ENCODE assay signal across 8 cellular contexts in the genomic region with DNA sequence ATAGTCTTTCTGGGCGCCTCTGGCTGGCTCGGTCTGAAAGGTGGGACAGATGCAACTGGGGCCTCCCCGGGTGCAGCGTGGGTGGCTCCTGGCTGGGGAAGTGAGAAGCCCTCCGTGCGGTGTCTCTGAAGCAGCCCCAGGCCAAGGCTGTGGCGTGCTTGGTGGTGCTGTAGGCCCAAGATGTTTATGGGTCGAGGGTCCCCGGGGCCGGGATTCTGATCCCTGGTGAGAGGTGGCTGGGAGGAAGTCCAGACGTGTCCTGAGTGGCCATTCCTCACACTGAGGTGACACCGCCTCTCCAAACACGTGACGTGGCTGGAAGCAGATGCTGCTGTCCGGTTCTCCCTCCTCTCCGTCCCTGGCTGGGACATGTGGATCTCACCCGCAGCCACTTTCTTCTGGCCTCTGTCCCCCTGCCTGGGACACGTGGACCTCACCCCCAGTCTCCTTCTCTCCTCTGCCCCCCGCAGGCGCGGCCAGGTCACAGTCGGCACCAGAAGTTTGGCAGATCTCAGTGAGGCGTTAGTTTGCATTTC. TPM values are rescaled to one million over a fixed set of nuclear protein-coding genes. Genes with fewer than 3 reads are reported as not detected.
DNase-seq lines count a peak whose midpoint lies in the region; ATAC-seq and TF ChIP-seq lines count a peak whose summit lies in the region.

No MANE protein-coding gene starts in this region.

- H3K27me3 Mint-ChIP-seq in T-helper 2 cell treated with Interferon-gamma antibody and Interleukin-4, amounts not matched to agents 5 μg/mL and 100 μg/mL, for 36 hours (ENCODE audit: low read depth), result peaks cover 3% of the 10 kb centered on the region

- TF ChIP-seq POLR2A in stomach (IDR thresholded peaks at IDR 0.05), result no peak

- peak overlapping the region; percentile 44 to 51 for H3K9ac ChIP-seq in mucosa of rectum (ENCODE audit: low read depth in 1 of 2, low read length in 2 of 2)

- TF ChIP-seq EP300 in stomach (IDR thresholded peaks at IDR 0.05), result no peak

- intact Hi-C loops in stomach (cut with DNase I; ENCODE audit: low total_unique reads), result no loop called here

- ATAC-seq in GM19025 (IDR thresholded peaks at IDR 0.05; ENCODE audit: low read depth, unreplicated experiment) (peak; percentile 59), HG03159 (IDR thresholded peaks at IDR 0.05; ENCODE audit: unreplicated experiment) (peak; percentile 64)

- H3K4me3 ChIP-seq in mucosa of rectum (ENCODE audit: low read length in 2 of 2) (peak overlapping the region; percentile 70 to 80), stomach (peak overlapping the region; percentile 53 to 72 (median 63))

- H3K27ac ChIP-seq in cingulate gyrus (ENCODE audit: low read depth, low read length) (peak overlapping the region; percentile 29), mucosa of rectum (ENCODE audit: low read depth in 2 of 2, low read length in 2 of 2) (peak overlapping the region; percentile 83 to 88), stomach (peak overlapping the region; percentile 62 to 86 (median 80))

- peak overlapping the region; percentile 96 for H3K27ac Mint-ChIP-seq in T-helper 2 cell treated with Interferon-gamma antibody and Interleukin-4, amounts not matched to agents 5 μg/mL and 100 μg/mL, for 36 hours

- H3K4me3 Mint-ChIP-seq in T-helper 2 cell treated with Interferon-gamma antibody and Interleukin-4, amounts not matched to agents 5 μg/mL and 100 μg/mL, for 36 hours, result peak overlapping the region; percentile 89

- H3K27me3 ChIP-seq in mucosa of rectum (ENCODE audit: control insufficient read depth in 2 of 2, insufficient read depth in 2 of 2, low read length in 2 of 2) (no peaks in the 10 kb centered on the region), stomach (no peaks in the 10 kb centered on the region)

- H3K4me1 Mint-ChIP-seq in T-helper 2 cell treated with Interferon-gamma antibody and Interleukin-4, amounts not matched to agents 5 μg/mL and 100 μg/mL, for 36 hours (ENCODE audit: low read depth), result peaks cover 25% of the 10 kb centered on the region

- H3K36me3 ChIP-seq in mucosa of rectum (ENCODE audit: control insufficient read depth in 2 of 2, insufficient read depth in 2 of 2, low read length in 2 of 2) (peaks cover 0 to 2% of the 10 kb centered on the region in 2 donors), stomach (peaks cover 0 to 1% (median 0%) of the 10 kb centered on the region in 4 donors)

- 6 to 17% (median 11%) methylated on average over 22 to 23 of the region's 23 CpGs for WGBS in stomach, 5 donors

- peaks cover 10% of the 10 kb centered on the region for H3K36me3 Mint-ChIP-seq in T-helper 2 cell treated with Interferon-gamma antibody and Interleukin-4, amounts not matched to agents 5 μg/mL and 100 μg/mL, for 36 hours (ENCODE audit: low read depth)

- no peaks in the 10 kb centered on the region for H3K9me3 ChIP-seq in mucosa of rectum (ENCODE audit: control insufficient read depth in 2 of 2, low read length in 2 of 2)
- peaks cover 0 to under 1% (median 0%) of the 10 kb centered on the region in 4 donors for H3K9me3 ChIP-seq in stomach

- H3K4me1 ChIP-seq in mucosa of rectum (ENCODE audit: control insufficient read depth in 2 of 2, insufficient read depth in 2 of 2, low read length in 2 of 2) (peaks cover 16% of the 10 kb centered on the region in 2 donors), stomach (peaks cover 10 to 36% (median 30%) of the 10 kb centered on the region in 4 donors)

- H3K9me3 Mint-ChIP-seq in T-helper 2 cell treated with Interferon-gamma antibody and Interleukin-4, amounts not matched to agents 5 μg/mL and 100 μg/mL, for 36 hours, result no peaks in the 10 kb centered on the region

- DNase-seq in CD1c-positive myeloid dendritic cell (ENCODE audit: extremely low spot score) (peak; percentile 80), stomach (peak; percentile 44), NCI-H446 treated with DMSO at 0.1 percent for 48 hours (lab: John Stamatoyannopoulos, UW) (no peak)
- DNase-seq in T-helper 2 cell treated with Interferon-gamma antibody and Interleukin-4, amounts not matched to agents 5 μg/mL and 100 μg/mL, for 36 hours (ENCODE audit: low spot score), result no peak

- no peak for TF ChIP-seq CTCF in stomach (IDR thresholded peaks at IDR 0.05)

RNA-seq across cellular contexts. Expression of a gene that starts 12.6 kb away (rescaled TPM):
- total RNA-seq in stomach, result under 1 TPM in 1 of 5 donors, not detected in 4; 0.43 TPM
- polyA plus RNA-seq in stomach, result under 1 TPM in 1 of 3 donors, not detected in 2; 0.10 TPM

RNA-seq across cellular contexts. Expression of a gene that starts 23.5 kb away (rescaled TPM):
- total RNA-seq in stomach, result 1 to 10 TPM in 1 of 5 donors, under 1 TPM in 1, not detected in 3; 0.18 to 2.2 TPM
- under 1 TPM; 0.31 to 0.76 (median 0.60) TPM for polyA plus RNA-seq in stomach

Comparison
In these comparisons a context has a peak if more than half of its experiments do, and no peak if none do; other contexts are left out.
1. DNase-seq: peak in CD1c-positive myeloid dendritic cell (single experiment) and stomach (single experiment); none in T-helper 2 cell treated with Interferon-gamma antibody and Interleukin-4, amounts not matched to agents 5 μg/mL and 100 μg/mL, for 36 hours (single experiment) and NCI-H446 treated with DMSO at 0.1 percent for 48 hours (single experiment).
2. H3K27ac ChIP-seq: peak in every context shown above with its lines; median percentile 86 in mucosa of rectum; 80 in stomach; 29 in cingulate gyrus.